Comparison of ENCODE assay signal across 16 cellular contexts in genomic region chr4:156138781-156139280, GRCh38.
DNase-seq lines count a peak whose midpoint lies in the region; TF ChIP-seq lines count a peak whose summit lies in the region.
"Had no signal": no experiment of that assay in that cellular context is flagged by ENCODE, and none has a peak within 500 bp of the region (broad histone marks: within the 10 kb centered on the region; RNA-seq: fewer than 3 reads in every experiment).

No MANE protein-coding gene starts in this region.

- no peak overlapping the region for H3K4me3 ChIP-seq in osteoblast (ENCODE audit: insufficient read depth, low read length)
- H3K4me3 ChIP-seq: BLaER1 treated with 17β-estradiol and CSF1 and Interleukin-3, amounts not matched to agents 10 nM and 100 nM; GM12878; GM23338; K562 had no signal

- POLR2A ChIA-PET in GM10248 (lab: Yijun Ruan, JAX): no interaction called here

- H3K27ac ChIP-seq in osteoblast (ENCODE audit: low read depth, low read length): no peak overlapping the region
- H3K27ac ChIP-seq: BLaER1 treated with 17β-estradiol and CSF1 and Interleukin-3, amounts not matched to agents 10 nM and 100 nM had no signal

- H4K20me1 ChIP-seq in osteoblast (ENCODE audit: insufficient read depth, low read length): no peaks in the 10 kb centered on the region
- H4K20me1 ChIP-seq: BLaER1 treated with 17β-estradiol and CSF1 and Interleukin-3, amounts not matched to agents 10 nM and 100 nM had no signal

- H3K4me2 ChIP-seq in osteoblast (ENCODE audit: insufficient read depth, low read length): no peak overlapping the region
- H3K4me2 ChIP-seq: BLaER1 treated with 17β-estradiol and CSF1 and Interleukin-3, amounts not matched to agents 10 nM and 100 nM; GM23338 had no signal

- no peaks in the 10 kb centered on the region for H3K4me1 ChIP-seq in osteoblast (ENCODE audit: insufficient read depth, low read length)
- H3K4me1 ChIP-seq: BLaER1 treated with 17β-estradiol and CSF1 and Interleukin-3, amounts not matched to agents 10 nM and 100 nM had no signal

- TF ChIP-seq CTCF in osteoblast (IDR thresholded peaks at IDR 0.05; ENCODE audit: extremely low read depth, low read depth, low read length) (no peak), GM10248 (IDR thresholded peaks at IDR 0.05; ENCODE audit: control extremely low read depth, extremely low read depth, low read depth, missing control alignments) (no peak)

- H3K27me3 ChIP-seq in osteoblast (ENCODE audit: insufficient read depth, low read length): no peaks in the 10 kb centered on the region
- H3K27me3 ChIP-seq: BLaER1 treated with 17β-estradiol and CSF1 and Interleukin-3, amounts not matched to agents 10 nM and 100 nM had no signal

- no peaks in the 10 kb centered on the region for H3K79me2 ChIP-seq in osteoblast (ENCODE audit: insufficient read depth, low read length)

- in situ Hi-C loops in G401 (cut with HindIII; ENCODE audit: low sequenced_read_pairs): no loop called here

- H2AFZ ChIP-seq in osteoblast (ENCODE audit: low read length): peak overlapping the region; percentile 55

- CTCF ChIA-PET in GM10248 (lab: Yijun Ruan, JAX): interaction anchor here (0.9 to 1.5 kb wide), 3 partner anchors 10 to 76 kb away, joined by 4 to 5 read pairs (median 4); no protein-coding TSS in a partner anchor

- H3K36me3 ChIP-seq in osteoblast (ENCODE audit: insufficient read depth, low read length): no peaks in the 10 kb centered on the region
- H3K36me3 ChIP-seq: BLaER1 treated with 17β-estradiol and CSF1 and Interleukin-3, amounts not matched to agents 10 nM and 100 nM had no signal

- DNase-seq in G401 (ENCODE audit: low spot score): peak; percentile 30
- DNase-seq in cerebellar cortex (ENCODE audit: low spot score): peak; percentile 53
- DNase-seq in osteoblast (ENCODE audit: insufficient read length, low spot score, missing footprints): no peak
- DNase-seq in occipital lobe (lab: John Stamatoyannopoulos, UW): no peak
- DNase-seq in GDM1 (lab: John Stamatoyannopoulos, UW): no peak
- DNase-seq in 8988T: no peak
- no peak for DNase-seq in GM10248 (ENCODE audit: extremely low spot score)
- DNase-seq: CD4-positive, CD25-positive, alpha-beta regulatory T cell; DMS79 treated with DMSO at 0.1 percent for 48 hours; EL; GF-D8; H7 had no signal

- H3K9me3 ChIP-seq in osteoblast (ENCODE audit: low read depth, low read length): no peaks in the 10 kb centered on the region
- H3K9me3 ChIP-seq: BLaER1 treated with 17β-estradiol and CSF1 and Interleukin-3, amounts not matched to agents 10 nM and 100 nM had no signal

Comparison
In these comparisons a context has a peak if more than half of its experiments do, and no peak if none do; other contexts are left out.
1. DNase-seq: peak in G401 (single experiment) and cerebellar cortex (single experiment); none in osteoblast (single experiment), occipital lobe (single experiment), GDM1 (single experiment), 8988T (single experiment) and GM10248 (single experiment).